Comparison of ENCODE assay signal across 23 cellular contexts in the genomic region with DNA sequence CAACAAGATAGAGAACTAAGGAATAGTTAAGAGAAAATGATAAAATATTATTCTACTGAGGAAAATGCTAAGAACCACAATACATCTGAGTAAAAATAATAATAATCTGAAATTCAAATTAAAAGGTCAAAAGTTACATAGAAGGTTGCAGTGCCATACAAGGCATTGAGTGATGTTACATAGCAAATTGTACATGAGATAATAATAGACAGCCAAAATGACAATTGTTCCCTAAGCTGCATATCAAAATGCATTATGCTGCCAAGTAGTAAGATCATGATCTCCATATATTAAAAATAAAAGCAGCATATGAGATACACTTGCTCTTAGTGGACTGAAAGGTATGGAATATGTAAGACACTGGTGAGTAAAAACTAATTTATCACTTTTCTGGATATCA.
"Had no signal": no experiment of that assay in that cellular context is flagged by ENCODE, and none has a peak within 500 bp of the region (broad histone marks: within the 10 kb centered on the region; RNA-seq: fewer than 3 reads in every experiment).

No MANE protein-coding gene starts in this region.

- DNase-seq: colonic mucosa; cortex of kidney; dermis blood vessel endothelial cell; dorsolateral prefrontal cortex; effector CD4-positive, alpha-beta T cell; effector CD8-positive, alpha-beta T cell; effector memory CD4-positive, alpha-beta T cell; effector memory CD8-positive, alpha-beta T cell; endodermal cell; erythroblast; esophagus squamous epithelium; foreskin fibroblast; foreskin keratinocyte; foreskin melanocyte; gastrocnemius medialis; glutamatergic neuron; head of caudate nucleus; heart left ventricle; heart right ventricle had no signal

- H3K4me3 ChIP-seq: colonic mucosa, coronary artery, dorsolateral prefrontal cortex, esophagus muscularis mucosa, esophagus squamous epithelium, gastrocnemius medialis, gastroesophageal sphincter, heart left ventricle, heart right ventricle had no signal

- H3K9me3 ChIP-seq: colonic mucosa, esophagus squamous epithelium, gastrocnemius medialis, gastroesophageal sphincter had no signal

- H3K36me3 ChIP-seq: colonic mucosa, esophagus muscularis mucosa, esophagus squamous epithelium, gastrocnemius medialis, gastroesophageal sphincter, heart left ventricle, heart right ventricle had no signal

- H3K27ac ChIP-seq: colonic mucosa, coronary artery, dorsolateral prefrontal cortex, epithelial cell of prostate, esophagus muscularis mucosa, esophagus squamous epithelium, foreskin keratinocyte, gastrocnemius medialis, gastroesophageal sphincter, heart left ventricle, heart right ventricle had no signal

- H3K27me3 ChIP-seq: colonic mucosa, dorsolateral prefrontal cortex, esophagus muscularis mucosa, esophagus squamous epithelium, foreskin keratinocyte, gastrocnemius medialis, gastroesophageal sphincter, heart left ventricle, heart right ventricle had no signal
